ENCODE assay signal across 13 cellular contexts in genomic region chr3:179973931-179974361, GRCh38.
DNase-seq lines count a peak whose midpoint lies in the region; ATAC-seq lines count a peak whose summit lies in the region.
"Had no signal": no experiment of that assay in that cellular context is flagged by ENCODE, and none has a peak within 500 bp of the region (broad histone marks: within the 10 kb centered on the region; RNA-seq: fewer than 3 reads in every experiment).

No MANE protein-coding gene starts in this region.

- peak overlapping the region; percentile 77 for H2AFZ ChIP-seq in neuronal stem cell (ENCODE audit: low read length)

- no peaks in the 10 kb centered on the region for H3K27me3 ChIP-seq in neuronal stem cell (ENCODE audit: control insufficient read depth in 3 of 3, insufficient read depth in 3 of 3, low read depth in 1 of 3, low read length in 3 of 3)

- no peak overlapping the region for H4K8ac ChIP-seq in neuronal stem cell (ENCODE audit: low read depth, low read length)

- no peak overlapping the region for H3K4me2 ChIP-seq in neuronal stem cell (ENCODE audit: insufficient read depth, low read length, poor library complexity, severe bottlenecking)

- ATAC-seq in GM18511 (IDR thresholded peaks at IDR 0.05; ENCODE audit: unreplicated experiment) (peak; percentile 63), HG02623 (IDR thresholded peaks at IDR 0.05; ENCODE audit: unreplicated experiment) (peak; percentile 40), GM19455 (IDR thresholded peaks at IDR 0.05; ENCODE audit: unreplicated experiment) (no peak), GM18868 (IDR thresholded peaks at IDR 0.05; ENCODE audit: unreplicated experiment) (no peak), HG03095 (IDR thresholded peaks at IDR 0.05; ENCODE audit: unreplicated experiment) (no peak)
- ATAC-seq: psoas muscle had no signal

- no peaks in the 10 kb centered on the region for H3K36me3 ChIP-seq in SK-N-MC (ENCODE audit: insufficient read depth, low read length)
- H3K36me3 ChIP-seq in neuronal stem cell (replicated peaks in 1 of 2; ENCODE audit: control insufficient read depth in 2 of 2, insufficient read depth in 2 of 2, low read length in 2 of 2): no peaks in the 10 kb centered on the region

- no peak overlapping the region for H3K14ac ChIP-seq in neuronal stem cell (ENCODE audit: low read length)

- H3K4ac ChIP-seq in neuronal stem cell (ENCODE audit: low read length): no peak overlapping the region

- no peaks in the 10 kb centered on the region for H3K79me1 ChIP-seq in neuronal stem cell (ENCODE audit: low read depth, low read length)

- H3K4me1 ChIP-seq in neuronal stem cell (ENCODE audit: control insufficient read depth in 2 of 2, insufficient read depth in 1 of 2, low read depth in 1 of 2, low read length in 2 of 2): peaks cover 0 to 9% of the 10 kb centered on the region in 2 donors
- H3K4me1 ChIP-seq: psoas muscle had no signal

- H2BK15ac ChIP-seq in neuronal stem cell (ENCODE audit: low read length): no peak overlapping the region

- peak overlapping the region; percentile 39 for H3K4me3 ChIP-seq in SK-N-MC
- no peak overlapping the region for H3K4me3 ChIP-seq in neuronal stem cell (ENCODE audit: low read length in 2 of 2)
- H3K4me3 ChIP-seq: psoas muscle had no signal

- no peaks in the 10 kb centered on the region for H3K9me3 ChIP-seq in SK-N-MC (ENCODE audit: low read depth, low read length)
- no peaks in the 10 kb centered on the region for H3K9me3 ChIP-seq in neuronal stem cell (replicated peaks in 1 of 2; ENCODE audit: control insufficient read depth in 2 of 2, insufficient read depth in 1 of 2, low read depth in 1 of 2, low read length in 2 of 2)
- H3K9me3 ChIP-seq: psoas muscle had no signal

- no peak overlapping the region for H2BK5ac ChIP-seq in neuronal stem cell (ENCODE audit: low read length)

- no peak overlapping the region for H4K91ac ChIP-seq in neuronal stem cell (ENCODE audit: low read depth, low read length, poor library complexity)

- no peak overlapping the region for H2AK5ac ChIP-seq in neuronal stem cell (ENCODE audit: low read depth, low read length)

- H3K23ac ChIP-seq in neuronal stem cell (ENCODE audit: low read depth, low read length, poor library complexity): no peak overlapping the region

- no peak overlapping the region for H2BK120ac ChIP-seq in neuronal stem cell (ENCODE audit: low read depth, low read length)

- H3K27ac ChIP-seq in SK-N-MC: no peak overlapping the region
- H3K27ac ChIP-seq in neuronal stem cell (replicated peaks; ENCODE audit: low read length): peak overlapping the region; percentile 61
- H3K27ac ChIP-seq: psoas muscle had no signal

- H3K9ac ChIP-seq in SK-N-MC (ENCODE audit: insufficient read length): no peak overlapping the region
- no peak overlapping the region for H3K9ac ChIP-seq in neuronal stem cell (ENCODE audit: low read depth, low read length, poor library complexity)

- no CpG with 5 or more reads among the region's 4 CpGs for WGBS in neuronal stem cell (ENCODE audit: extremely low coverage in 2 of 2, insufficient read length in 2 of 2, insufficient replicate concordance in 1 of 2), 2 donors

- H2BK12ac ChIP-seq in neuronal stem cell (ENCODE audit: low read length): no peak overlapping the region

- no peak overlapping the region for H3K18ac ChIP-seq in neuronal stem cell (ENCODE audit: low read length)

- DNase-seq in SK-N-MC (ENCODE audit: low read depth, low spot score): no peak
- DNase-seq in neuronal stem cell (ENCODE audit: low spot score): peak; percentile 59
- no peak for DNase-seq in COLO668 (lab: John Stamatoyannopoulos, UW; ENCODE audit: unreplicated experiment)
- DNase-seq: activated CD8-positive, alpha-beta memory T cell treated with anti-CD3 and anti-CD28 coated beads, Interleukin-2, amount 50 U/mL, for 4 hours; cortex of kidney; GDM1; psoas muscle; stimulated activated CD8-positive, alpha-beta memory T cell treated with anti-CD3 and anti-CD28 coated beads, Interleukin-4, amount 100 ng/mL, for 48 hours had no signal

Comparison
In these comparisons a context has a peak if more than half of its experiments do, and no peak if none do; other contexts are left out.
1. ATAC-seq: peak in GM18511 (single experiment) and HG02623 (single experiment); none in GM19455 (single experiment), GM18868 (single experiment) and HG03095 (single experiment).